In genomic region chr2:50535971-50536759, GRCh38 we compare ENCODE assay signal across 7 cellular contexts.
DNase-seq lines count a peak whose midpoint lies in the region; ATAC-seq and TF ChIP-seq lines count a peak whose summit lies in the region.

No MANE protein-coding gene starts in this region.

- H3K27me3 ChIP-seq in PC-9 (ENCODE audit: insufficient read depth, low read depth) (no peaks in the 10 kb centered on the region), aorta (ENCODE audit: control insufficient read depth in 1 of 2, insufficient read depth in 2 of 2, low read length in 1 of 2) (no peaks in the 10 kb centered on the region), thyroid gland (no peaks in the 10 kb centered on the region)

- POLR2A ChIA-PET in PC-9 (lab: Charles Lee; ENCODE audit: unreplicated experiment), result no interaction called here

- intact Hi-C loops in PC-9 (cut with micrococcal nuclease; ENCODE audit: unreplicated experiment), result no loop called here
- intact Hi-C loops in aorta (cut with DNase I), result no loop called here
- intact Hi-C loops in thyroid gland (cut with DNase I), result no loop called here

- no peaks in the 10 kb centered on the region for H3K4me1 ChIP-seq in PC-9 (replicated peaks; ENCODE audit: insufficient read depth)
- no peaks in the 10 kb centered on the region for H3K4me1 ChIP-seq in aorta (ENCODE audit: control insufficient read depth in 1 of 2, insufficient read depth in 2 of 2, low read length in 2 of 2)
- H3K4me1 ChIP-seq in thyroid gland, result no peaks in the 10 kb centered on the region

- no peaks in the 10 kb centered on the region for H3K9me3 ChIP-seq in PC-9 (ENCODE audit: insufficient read depth, low read depth)
- no peaks in the 10 kb centered on the region for H3K9me3 ChIP-seq in aorta (ENCODE audit: control insufficient read depth, low read length)
- H3K9me3 ChIP-seq in thyroid gland, result no peaks in the 10 kb centered on the region

- no peak overlapping the region for H3K4me2 ChIP-seq in PC-9

- no peaks in the 10 kb centered on the region for H3K9me2 ChIP-seq in PC-9 (ENCODE audit: insufficient read depth)

- H3K27ac ChIP-seq in PC-9 (no peak overlapping the region), aorta (ENCODE audit: low read depth in 1 of 2, low read length in 2 of 2) (no peak overlapping the region), thyroid gland (no peak overlapping the region)

- WGBS in aorta, 2 donors, result 30 to 31% methylated on average over 11 of the region's 11 CpGs
- 54 to 75% methylated on average over 11 of the region's 11 CpGs for WGBS in thyroid gland, 2 donors

- H4K20me1 ChIP-seq in PC-9 (ENCODE audit: insufficient read depth), result no peaks in the 10 kb centered on the region

- no peaks in the 10 kb centered on the region for H3K79me2 ChIP-seq in PC-9 (ENCODE audit: low read depth)

- CTCF ChIA-PET in PC-9 (lab: Charles Lee), result no interaction called here

- TF ChIP-seq CTCF in PC-9 (conservative IDR thresholded peaks at IDR 0.05) (peak; percentile 72), fibroblast of villous mesenchyme (IDR thresholded peaks at IDR 0.05; ENCODE audit: insufficient read depth, low read depth, low read length) (peak; percentile 23), thyroid gland (IDR thresholded peaks at IDR 0.05) (peak in 1 of 6 experiments; percentile 45)

- DNase-seq in HS-5 (ENCODE audit: low read depth) (peak; percentile 6), PC-9 (peak in 1 of 2 experiments; percentile 6), fibroblast of villous mesenchyme (ENCODE audit: low read depth) (no peak), aorta (no peak), thyroid gland (no peak)

- H3K4me3 ChIP-seq in PC-9 (no peak overlapping the region), fibroblast of villous mesenchyme (ENCODE audit: low read depth, low read length) (no peak overlapping the region), aorta (ENCODE audit: low read length in 2 of 2) (no peak overlapping the region), thyroid gland (replicated peaks in 1 of 3) (no peak overlapping the region)

- H3F3A ChIP-seq in PC-9 (ENCODE audit: insufficient read depth, low read depth), result no peaks in the 10 kb centered on the region

- no TSS peak for BruUV-seq in PC-9 (replicated peaks; lab: Mats Ljungman, UMichigan)

- H2AFZ ChIP-seq in PC-9, result no peak overlapping the region; the same call in 1 of the 2 replicates

- H3K36me3 ChIP-seq in PC-9 (ENCODE audit: low read depth), result no peaks in the 10 kb centered on the region
- H3K36me3 ChIP-seq in aorta (ENCODE audit: control insufficient read depth in 1 of 2, insufficient read depth in 2 of 2, low read length in 1 of 2), result no peaks in the 10 kb centered on the region
- H3K36me3 ChIP-seq in thyroid gland, result no peaks in the 10 kb centered on the region

- ATAC-seq in GM18511 (IDR thresholded peaks at IDR 0.05; ENCODE audit: unreplicated experiment) (peak; percentile 76), aorta (ENCODE audit: low FRiP score) (peak; percentile 59), GM21526 (IDR thresholded peaks at IDR 0.05; ENCODE audit: low FRiP score, unreplicated experiment) (no peak)

- no peak for TF ChIP-seq POLR2A in thyroid gland (IDR thresholded peaks at IDR 0.05)
